Comparison of ENCODE assay signal across 14 cellular contexts in the genomic region with DNA sequence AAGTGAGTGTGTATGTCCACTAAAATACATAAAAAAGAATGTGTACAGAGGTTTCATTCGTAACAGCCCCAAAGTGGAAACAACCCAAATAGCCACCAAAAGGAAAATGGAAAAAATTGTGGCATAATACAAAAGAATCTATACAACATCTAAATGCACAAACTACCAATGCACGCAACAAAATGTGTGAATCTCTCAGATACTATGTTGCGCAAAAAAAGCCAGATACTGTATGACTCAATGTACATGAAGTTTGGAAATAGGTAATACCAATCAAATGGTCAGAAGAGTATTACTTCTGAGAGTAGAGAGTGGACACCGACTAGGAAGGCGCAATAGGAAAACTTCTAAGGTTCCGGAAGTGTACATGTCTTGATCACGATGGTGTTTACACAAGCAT. TPM values are rescaled to one million over a fixed set of nuclear protein-coding genes. Genes with fewer than 3 reads are reported as not detected.
A peak's percentile ranks its signal among the peaks of the same experiment; 100 is the strongest.
DNase-seq lines count a peak whose midpoint lies in the region; ATAC-seq, FAIRE-seq and TF ChIP-seq lines count a peak whose summit lies in the region.
"Had no signal": no experiment of that assay in that cellular context is flagged by ENCODE, and none has a peak within 500 bp of the region (broad histone marks: within the 10 kb centered on the region; RNA-seq: fewer than 3 reads in every experiment).

No MANE protein-coding gene starts in this region.

- H3K4me3 ChIP-seq in endothelial cell of umbilical vein (replicated peaks in 1 of 3; ENCODE audit: insufficient read depth in 1 of 3, low read depth in 1 of 3, low read length in 3 of 3) (peak overlapping the region in 1 of 3 experiments; percentile 91), stomach (peak overlapping the region in 2 of 4 donors; percentile 24 to 74)
- H3K4me3 ChIP-seq: ovary, SJCRH30, tibial nerve had no signal

- CTCF ChIA-PET in endothelial cell of umbilical vein (lab: Charles Lee): no interaction called here

- H3K4me1 ChIP-seq in endothelial cell of umbilical vein (ENCODE audit: control insufficient read depth, extremely low read depth, insufficient read depth, low read length) (peaks cover 43% of the 10 kb centered on the region), stomach (peaks cover 14 to 53% (median 39%) of the 10 kb centered on the region in 4 donors)

- POLR2A ChIA-PET in endothelial cell of umbilical vein (lab: Charles Lee): no interaction called here

- H3K9ac ChIP-seq in endothelial cell of umbilical vein (replicated peaks; ENCODE audit: extremely low read depth, insufficient read depth, low read length): no peak overlapping the region

- no peak for FAIRE-seq in endothelial cell of umbilical vein (lab: Jason Lieb, UNC)

- H3K27me3 ChIP-seq in endothelial cell of umbilical vein (ENCODE audit: control insufficient read depth in 2 of 2, insufficient read depth in 2 of 2, low read length in 2 of 2) (no peaks in the 10 kb centered on the region), stomach (no peaks in the 10 kb centered on the region)
- H3K27me3 ChIP-seq: ovary, SJCRH30, tibial nerve had no signal

- H3K4me1 Mint-ChIP-seq in activated T-cell treated with anti-CD3 and anti-CD28 coated beads, Interleukin-2, amount 50 U/mL, for 72 hours (ENCODE audit: low read depth): peaks cover 53% of the 10 kb centered on the region
- peaks cover 44% of the 10 kb centered on the region for H3K4me1 Mint-ChIP-seq in stimulated activated effector memory CD8-positive, alpha-beta T cell treated with anti-CD3 and anti-CD28 coated beads, Interleukin-12 subunit alpha, Interleukin-12 subunit beta, amount 100 ng/mL, for 72 hours

- H3K36me3 Mint-ChIP-seq in activated T-cell treated with anti-CD3 and anti-CD28 coated beads, Interleukin-2, amount 50 U/mL, for 72 hours (ENCODE audit: insufficient read depth in 2 of 2): peaks cover 0 to 8% of the 10 kb centered on the region in 2 donors
- H3K36me3 Mint-ChIP-seq in stimulated activated effector memory CD8-positive, alpha-beta T cell treated with anti-CD3 and anti-CD28 coated beads, Interleukin-12 subunit alpha, Interleukin-12 subunit beta, amount 100 ng/mL, for 72 hours: peaks cover 45% of the 10 kb centered on the region

- no peak overlapping the region for H2AFZ ChIP-seq in endothelial cell of umbilical vein (ENCODE audit: low read depth, low read length)

- TF ChIP-seq CTCF in endothelial cell of umbilical vein (IDR thresholded peaks at IDR 0.05; ENCODE audit: extremely low read depth in 1 of 2, insufficient read depth in 1 of 2, low read depth in 1 of 2, low read length in 2 of 2) (no peak), stomach (IDR thresholded peaks at IDR 0.05) (no peak)

- no peak for ATAC-seq in activated T-cell treated with anti-CD3 and anti-CD28 coated beads, Interleukin-2, amount 50 U/mL, for 72 hours (replicated peaks in 1 of 2)
- ATAC-seq in stimulated activated effector memory CD8-positive, alpha-beta T cell treated with anti-CD3 and anti-CD28 coated beads, Interleukin-12 subunit alpha, Interleukin-12 subunit beta, amount 100 ng/mL, for 72 hours: no peak

- in situ Hi-C loops in G401 (cut with HindIII; ENCODE audit: low sequenced_read_pairs): no loop called here

- H3K4me3 Mint-ChIP-seq in activated T-cell treated with anti-CD3 and anti-CD28 coated beads, Interleukin-2, amount 50 U/mL, for 72 hours: peak overlapping the region; percentile 30 to 99
- H3K4me3 Mint-ChIP-seq in stimulated activated effector memory CD8-positive, alpha-beta T cell treated with anti-CD3 and anti-CD28 coated beads, Interleukin-12 subunit alpha, Interleukin-12 subunit beta, amount 100 ng/mL, for 72 hours: peak overlapping the region; percentile 86

- H3K36me3 ChIP-seq in endothelial cell of umbilical vein (ENCODE audit: control insufficient read depth in 2 of 2, extremely low read depth in 1 of 2, insufficient read depth in 2 of 2, low read length in 2 of 2) (peaks cover 3 to 11% of the 10 kb centered on the region in 2 experiments), stomach (peaks cover 14 to 36% (median 35%) of the 10 kb centered on the region in 4 donors)
- H3K36me3 ChIP-seq: ovary had no signal

- no peak for DNase-seq in activated T-cell treated with anti-CD3 and anti-CD28 coated beads, Interleukin-2, amount 50 U/mL, for 72 hours
- no peak for DNase-seq in activated T-cell treated with anti-CD3 and anti-CD28 coated beads for 4 hours
- DNase-seq in OCI-M1 (lab: John Stamatoyannopoulos, UW): peak; percentile 33
- DNase-seq in endothelial cell of umbilical vein (ENCODE audit: low read depth, low spot score): no peak
- DNase-seq in stimulated activated effector memory CD8-positive, alpha-beta T cell treated with anti-CD3 and anti-CD28 coated beads, Interleukin-12 subunit alpha, Interleukin-12 subunit beta, amount 100 ng/mL, for 72 hours (ENCODE audit: low spot score in 2 of 2): no peak
- no peak for DNase-seq in posterior cingulate gyrus
- no peak for DNase-seq in G401 (ENCODE audit: low spot score)
- DNase-seq in stomach: no peak
- DNase-seq: DMS53; foreskin fibroblast; NK-92 treated with Interleukin-12 subunit alpha and Interleukin-12 subunit beta, amount 100 ng/mL, for 24 hours; ovary; SJCRH30 had no signal

- no peaks in the 10 kb centered on the region for H4K20me1 ChIP-seq in endothelial cell of umbilical vein (replicated peaks; ENCODE audit: control insufficient read depth, extremely low read depth, insufficient read depth, low read length)

- H3K27ac ChIP-seq in endothelial cell of umbilical vein (ENCODE audit: insufficient read depth, low read depth, low read length): no peak overlapping the region
- H3K27ac ChIP-seq in stomach: peak overlapping the region in 1 of 5 donors; percentile 23
- H3K27ac ChIP-seq: ovary, SJCRH30, tibial nerve had no signal

- no peaks in the 10 kb centered on the region for H3K27me3 Mint-ChIP-seq in activated T-cell treated with anti-CD3 and anti-CD28 coated beads, Interleukin-2, amount 50 U/mL, for 72 hours (ENCODE audit: low read depth)

- H3K9me1 ChIP-seq in endothelial cell of umbilical vein (replicated peaks; ENCODE audit: control insufficient read depth, extremely low read depth, insufficient read depth, low read length): no peaks in the 10 kb centered on the region

- H3K27ac Mint-ChIP-seq in activated T-cell treated with anti-CD3 and anti-CD28 coated beads, Interleukin-2, amount 50 U/mL, for 72 hours: no peak overlapping the region
- peak overlapping the region; percentile 48 for H3K27ac Mint-ChIP-seq in stimulated activated effector memory CD8-positive, alpha-beta T cell treated with anti-CD3 and anti-CD28 coated beads, Interleukin-12 subunit alpha, Interleukin-12 subunit beta, amount 100 ng/mL, for 72 hours

- H3K9me3 ChIP-seq in endothelial cell of umbilical vein (replicated peaks; ENCODE audit: control insufficient read depth, insufficient read depth, low read length) (no peaks in the 10 kb centered on the region), stomach (no peaks in the 10 kb centered on the region)
- H3K9me3 ChIP-seq: ovary, SJCRH30, tibial nerve had no signal

- peaks cover 37% of the 10 kb centered on the region for H3K79me2 ChIP-seq in endothelial cell of umbilical vein (ENCODE audit: control insufficient read depth, insufficient read depth, low read length)

- no TSS peak for BruUV-seq in endothelial cell of umbilical vein (replicated peaks; lab: Mats Ljungman, UMichigan)

- 83 to 90% (median 85%) methylated on average over 7 of the region's 7 CpGs for WGBS in stomach, 5 donors

- dilution Hi-C loops in endothelial cell of umbilical vein (cut with MboI; ENCODE audit: extremely low pct_ligation_motif_present, low sequenced_read_pairs): no loop called here

- no peak for TF ChIP-seq POLR2A in endothelial cell of umbilical vein (IDR thresholded peaks at IDR 0.05; ENCODE audit: low read depth, low read length)
- TF ChIP-seq POLR2A in stomach (IDR thresholded peaks at IDR 0.05): no peak

- no peaks in the 10 kb centered on the region for H3K9me3 Mint-ChIP-seq in activated T-cell treated with anti-CD3 and anti-CD28 coated beads, Interleukin-2, amount 50 U/mL, for 72 hours
- no peaks in the 10 kb centered on the region for H3K9me3 Mint-ChIP-seq in stimulated activated effector memory CD8-positive, alpha-beta T cell treated with anti-CD3 and anti-CD28 coated beads, Interleukin-12 subunit alpha, Interleukin-12 subunit beta, amount 100 ng/mL, for 72 hours

- no peak for TF ChIP-seq EP300 in stomach (IDR thresholded peaks at IDR 0.05)

- H3K4me2 ChIP-seq in endothelial cell of umbilical vein (ENCODE audit: insufficient read depth, low read length): peak overlapping the region; percentile 99

- intact Hi-C loops in endothelial cell of umbilical vein (cut with micrococcal nuclease) (no loop called here), posterior cingulate gyrus (cut with DNase I) (loop anchor here (10.0 kb wide), 1 partner anchor 560 kb away; the partner anchor contains the start of gene TBC1D2), stomach (cut with DNase I; ENCODE audit: low total_unique reads) (no loop called here)

TF ChIP-seq in endothelial cell of umbilical vein, 7 proteins besides CTCF, POLR2A, EP300 and RAD21 (continues in another document):
- TF ChIP-seq FOS (IDR thresholded peaks at IDR 0.05; ENCODE audit: borderline replicate concordance, insufficient read depth, low read length): no peak
- TF ChIP-seq, protein P1, sequence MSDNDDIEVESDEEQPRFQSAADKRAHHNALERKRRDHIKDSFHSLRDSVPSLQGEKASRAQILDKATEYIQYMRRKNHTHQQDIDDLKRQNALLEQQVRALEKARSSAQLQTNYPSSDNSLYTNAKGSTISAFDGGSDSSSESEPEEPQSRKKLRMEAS (IDR thresholded peaks at IDR 0.05; ENCODE audit: insufficient read depth, insufficient read length): no peak
- TF ChIP-seq MYC (IDR thresholded peaks at IDR 0.05; ENCODE audit: low read depth, low read length): no peak
- no peak for TF ChIP-seq GATA2 (IDR thresholded peaks at IDR 0.05; ENCODE audit: insufficient read depth, insufficient read length, low read depth, low read length)
- no peak for TF ChIP-seq POLR2AphosphoS5 (IDR thresholded peaks at IDR 0.05; ENCODE audit: insufficient read depth, low read depth, low read length)
- no peak for TF ChIP-seq EZH2 (IDR thresholded peaks at IDR 0.05; ENCODE audit: borderline replicate concordance, low read depth, low read length, severe bottlenecking)

RNA-seq across cellular contexts. Expression of gene XPA, which starts 2.4 kb away (rescaled TPM):
- total RNA-seq in activated T-cell treated with anti-CD3 and anti-CD28 coated beads, Interleukin-2, amount 50 U/mL, for 72 hours: 10 to 100 TPM in 1 of 2 donors, 1 to 10 TPM in 1; 8.8 to 11.1 TPM
- total RNA-seq in endothelial cell of umbilical vein: 18.5 and 21.1 TPM in 2 replicates
- polyA plus RNA-seq in endothelial cell of umbilical vein: 2.2 and 3.6 TPM in 2 replicates
- polyA plus RNA-seq in endothelial cell of umbilical vein (2011; cell fraction: cytosol; rRNA removed): 5.9 and 6.7 TPM in 2 replicates
- 6.2 and 9.6 TPM in 2 replicates for polyA plus RNA-seq in endothelial cell of umbilical vein (2011; cell fraction: nucleus; rRNA removed)
- polyA plus RNA-seq in endothelial cell of umbilical vein (2012): 14.0 and 15.6 TPM in 2 replicates
- 3.5 and 6.8 TPM in 2 replicates for polyA minus RNA-seq in endothelial cell of umbilical vein
- 1.7 TPM for polyA minus RNA-seq in endothelial cell of umbilical vein (2011; cell fraction: cytosol; rRNA and poly(A)+ RNA removed)
- 14.2 and 14.4 TPM in 2 replicates for polyA minus RNA-seq in endothelial cell of umbilical vein (2011; cell fraction: nucleus; rRNA and poly(A)+ RNA removed)
- 7.9 and 11.4 TPM in 2 replicates for total RNA-seq in G401 (2014; rRNA removed; shearing (Covaris generic))
- total RNA-seq in stomach: 10 to 100 TPM in 4 of 5 donors, 1 to 10 TPM in 1; 1.3 to 31.0 (median 25.7) TPM
- 10 to 100 TPM; 21.6 to 26.6 (median 22.1) TPM for polyA plus RNA-seq in stomach
